8 cellular contexts compared by ENCODE assay signal in genomic region chr13:95643814-95644598, GRCh38. TPM values are rescaled to one million over a fixed set of nuclear protein-coding genes. Genes with fewer than 3 reads are reported as not detected.
DNase-seq lines count a peak whose midpoint lies in the region; ATAC-seq, FAIRE-seq and TF ChIP-seq lines count a peak whose summit lies in the region.

No MANE protein-coding gene starts in this region.

- DNase-seq in Caki2 (ENCODE audit: low read depth) (peak; percentile 65), NCI-H146 (lab: John Stamatoyannopoulos, UW) (peak; percentile 79), bronchial epithelial cell (ENCODE audit: low read depth) (no peak), kidney glomerular epithelial cell (lab: John Stamatoyannopoulos, UW) (peak; percentile 60), stomach (no peak), GM19240 (ENCODE audit: insufficient read length, low spot score) (no peak)

- peaks cover 27 to 43% (median 34%) of the 10 kb centered on the region in 4 donors for H3K4me1 ChIP-seq in stomach

- FAIRE-seq in bronchial epithelial cell (lab: Jason Lieb, UNC), result no peak

- H3K4me3 ChIP-seq in bronchial epithelial cell (ENCODE audit: low read depth, low read length) (peak overlapping the region; percentile 43), stomach (peak overlapping the region; percentile 57 to 81 (median 66))

- H3K27ac ChIP-seq in stomach, result peak overlapping the region; percentile 23 to 84 (median 77)

- TF ChIP-seq EP300 in stomach (IDR thresholded peaks at IDR 0.05), result no peak

- TF ChIP-seq POLR2A in stomach (IDR thresholded peaks at IDR 0.05), result no peak

- TF ChIP-seq CTCF in bronchial epithelial cell (IDR thresholded peaks at IDR 0.05; ENCODE audit: insufficient read depth, low read length, severe bottlenecking) (no peak), stomach (IDR thresholded peaks at IDR 0.05) (no peak)

- in situ Hi-C loops in Caki2 (cut with HindIII; ENCODE audit: low pct_unique_long_range_greater_than_20kb, low sequenced_read_pairs), result no loop called here

- intact Hi-C loops in stomach (cut with DNase I; ENCODE audit: low total_unique reads), result no loop called here

- ATAC-seq in GM21390 (IDR thresholded peaks at IDR 0.05; ENCODE audit: unreplicated experiment) (peak; percentile 38), GM19395 (IDR thresholded peaks at IDR 0.05; ENCODE audit: unreplicated experiment) (no peak)

- 1 to 13% (median 2%) methylated on average over 38 to 69 of the region's 69 CpGs for WGBS in stomach, 5 donors

- no peaks in the 10 kb centered on the region for H3K9me3 ChIP-seq in stomach

- H3K36me3 ChIP-seq in bronchial epithelial cell (ENCODE audit: control insufficient read depth, insufficient read depth, low read length) (no peaks in the 10 kb centered on the region), stomach (no peaks in the 10 kb centered on the region)

- H3K27me3 ChIP-seq in bronchial epithelial cell (ENCODE audit: control insufficient read depth, insufficient read depth, low read length) (peaks cover 2% of the 10 kb centered on the region), stomach (peaks cover 0 to 59% (median 32%) of the 10 kb centered on the region in 3 donors)

RNA-seq across cellular contexts. Expression of gene DZIP1, which starts 0.5 kb away (rescaled TPM):
- 12.0 and 13.0 TPM in 2 replicates for total RNA-seq in Caki2 (2014; rRNA removed; shearing (Covaris generic); ENCODE audit: low replicate concordance)
- total RNA-seq in bronchial epithelial cell (0.79 and 3.8 TPM in 2 replicates), stomach (10 to 100 TPM; 12.2 to 25.2 (median 19.2) TPM)
- polyA plus RNA-seq in stomach, result 10 to 100 TPM in 2 of 3 donors, 1 to 10 TPM in 1; 4.7 to 18.2 (median 12.9) TPM

RNA-seq across cellular contexts. Expression of gene DNAJC3, which starts 32.9 kb away (rescaled TPM):
- total RNA-seq in Caki2 (2014; rRNA removed; shearing (Covaris generic); ENCODE audit: low replicate concordance), result 11.8 and 12.2 TPM in 2 replicates
- total RNA-seq in bronchial epithelial cell, result 58.4 and 72.7 TPM in 2 replicates
- 100 to 1,000 TPM in 1 of 5 donors, 10 to 100 TPM in 3, 1 to 10 TPM in 1; 9.9 to 102 (median 19.6) TPM for total RNA-seq in stomach
- 10 to 100 TPM in 1 of 3 donors, 1 to 10 TPM in 2; 6.3 to 10.7 (median 8.8) TPM for polyA plus RNA-seq in stomach

Comparison
In these comparisons a context has a peak if more than half of its experiments do, and no peak if none do; other contexts are left out.
1. DNase-seq: peak in Caki2 (single experiment), NCI-H146 (single experiment) and kidney glomerular epithelial cell (single experiment); none in bronchial epithelial cell (single experiment), stomach (single experiment) and GM19240 (single experiment).